ENCODE assay signal across 13 cellular contexts in genomic region chr2:195049372-195050031, GRCh38.
DNase-seq lines count a peak whose midpoint lies in the region; ATAC-seq lines count a peak whose summit lies in the region.
"Had no signal": no experiment of that assay in that cellular context is flagged by ENCODE, and none has a peak within 500 bp of the region (broad histone marks: within the 10 kb centered on the region; RNA-seq: fewer than 3 reads in every experiment).

No MANE protein-coding gene starts in this region.

- H3K4me3 Mint-ChIP-seq in activated T-helper 17 cell treated with anti-CD3 and anti-CD28 coated beads, Interleukin-2, amount 50 U/mL, for 72 hours, result no peak overlapping the region
- no peak overlapping the region for H3K4me3 Mint-ChIP-seq in T-helper 2 cell treated with Interferon-gamma antibody and Interleukin-4, amounts not matched to agents 5 μg/mL and 100 μg/mL, for 36 hours
- H3K4me3 Mint-ChIP-seq: neural crest cell had no signal

- peaks cover under 1% of the 10 kb centered on the region for H3K27me3 Mint-ChIP-seq in activated T-helper 17 cell treated with anti-CD3 and anti-CD28 coated beads, Interleukin-2, amount 50 U/mL, for 72 hours
- H3K27me3 Mint-ChIP-seq in T-helper 2 cell treated with Interferon-gamma antibody and Interleukin-4, amounts not matched to agents 5 μg/mL and 100 μg/mL, for 36 hours (ENCODE audit: low read depth), result no peaks in the 10 kb centered on the region

- H3K4me1 Mint-ChIP-seq in activated T-helper 17 cell treated with anti-CD3 and anti-CD28 coated beads, Interleukin-2, amount 50 U/mL, for 72 hours, result no peaks in the 10 kb centered on the region
- no peaks in the 10 kb centered on the region for H3K4me1 Mint-ChIP-seq in T-helper 2 cell treated with Interferon-gamma antibody and Interleukin-4, amounts not matched to agents 5 μg/mL and 100 μg/mL, for 36 hours (ENCODE audit: low read depth)
- H3K4me1 Mint-ChIP-seq: neural crest cell had no signal

- H3K27ac ChIP-seq in substantia nigra (ENCODE audit: low read depth, low read length, poor library complexity, severe bottlenecking), result no peak overlapping the region
- H3K27ac ChIP-seq: C4-2B had no signal

- H3K27ac Mint-ChIP-seq in activated T-helper 17 cell treated with anti-CD3 and anti-CD28 coated beads, Interleukin-2, amount 50 U/mL, for 72 hours, result no peak overlapping the region
- no peak overlapping the region for H3K27ac Mint-ChIP-seq in T-helper 2 cell treated with Interferon-gamma antibody and Interleukin-4, amounts not matched to agents 5 μg/mL and 100 μg/mL, for 36 hours

- H3K9me3 Mint-ChIP-seq in activated T-helper 17 cell treated with anti-CD3 and anti-CD28 coated beads, Interleukin-2, amount 50 U/mL, for 72 hours, result no peaks in the 10 kb centered on the region
- no peaks in the 10 kb centered on the region for H3K9me3 Mint-ChIP-seq in T-helper 2 cell treated with Interferon-gamma antibody and Interleukin-4, amounts not matched to agents 5 μg/mL and 100 μg/mL, for 36 hours
- H3K9me3 Mint-ChIP-seq: neural crest cell had no signal

- H3K36me3 Mint-ChIP-seq in activated T-helper 17 cell treated with anti-CD3 and anti-CD28 coated beads, Interleukin-2, amount 50 U/mL, for 72 hours (ENCODE audit: low read depth), result no peaks in the 10 kb centered on the region
- no peaks in the 10 kb centered on the region for H3K36me3 Mint-ChIP-seq in T-helper 2 cell treated with Interferon-gamma antibody and Interleukin-4, amounts not matched to agents 5 μg/mL and 100 μg/mL, for 36 hours (ENCODE audit: low read depth)

- DNase-seq in occipital lobe (lab: John Stamatoyannopoulos, UW) (no peak), substantia nigra (lab: John Stamatoyannopoulos, UW) (no peak), amygdala (lab: John Stamatoyannopoulos, UW) (no peak)
- no peak for DNase-seq in T-helper 2 cell treated with Interferon-gamma antibody and Interleukin-4, amounts not matched to agents 5 μg/mL and 100 μg/mL, for 36 hours (ENCODE audit: low spot score)
- DNase-seq: activated T-cell treated with anti-CD3 and anti-CD28 coated beads, Interleukin-2, amount 50 U/mL, for 48 hours; NCI-H510A; trophoblast cell had no signal

- ATAC-seq in GM18511 (IDR thresholded peaks at IDR 0.05; ENCODE audit: unreplicated experiment) (peak; percentile 92), GM21515 (IDR thresholded peaks at IDR 0.05; ENCODE audit: unreplicated experiment) (peak; percentile 79), HG03066 (IDR thresholded peaks at IDR 0.05; ENCODE audit: low read depth, unreplicated experiment) (peak; percentile 75)
- ATAC-seq in activated T-helper 17 cell treated with anti-CD3 and anti-CD28 coated beads, Interleukin-2, amount 50 U/mL, for 72 hours (replicated peaks), result peak; percentile 81
